In the genomic region with DNA sequence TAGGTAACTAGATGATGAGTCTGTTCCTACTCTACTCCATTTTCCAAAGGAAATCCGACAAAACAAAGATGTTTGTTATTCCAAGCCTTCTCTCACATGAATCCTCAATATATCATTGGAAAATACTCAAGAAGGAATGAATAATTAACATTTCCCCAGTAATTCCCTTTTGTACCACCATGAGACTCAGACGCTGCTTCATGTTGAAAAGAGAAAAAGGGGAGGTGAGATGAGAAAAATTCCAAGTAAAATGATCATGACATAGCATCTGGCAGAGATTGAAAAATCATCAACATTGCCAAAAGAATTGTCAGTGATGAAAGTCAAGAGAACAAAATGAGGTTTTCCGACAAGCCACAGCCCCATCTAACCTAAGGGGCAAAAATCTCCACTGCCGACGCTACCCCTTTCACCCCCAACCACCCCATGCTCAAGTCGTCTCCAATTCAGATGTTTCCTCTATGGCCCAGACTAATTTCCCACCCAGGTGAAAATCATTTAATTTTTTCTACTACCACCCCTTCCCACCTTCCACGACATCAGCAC, we compare ENCODE assay signal across 1 cellular context.
TF ChIP-seq lines count a peak whose summit lies in the region.

No MANE protein-coding gene starts in this region.

TF ChIP-seq in HEK293, 187 proteins besides CTCF, POLR2A, EP300 and RAD21 (continued from another document):
- TF ChIP-seq, protein P1, sequence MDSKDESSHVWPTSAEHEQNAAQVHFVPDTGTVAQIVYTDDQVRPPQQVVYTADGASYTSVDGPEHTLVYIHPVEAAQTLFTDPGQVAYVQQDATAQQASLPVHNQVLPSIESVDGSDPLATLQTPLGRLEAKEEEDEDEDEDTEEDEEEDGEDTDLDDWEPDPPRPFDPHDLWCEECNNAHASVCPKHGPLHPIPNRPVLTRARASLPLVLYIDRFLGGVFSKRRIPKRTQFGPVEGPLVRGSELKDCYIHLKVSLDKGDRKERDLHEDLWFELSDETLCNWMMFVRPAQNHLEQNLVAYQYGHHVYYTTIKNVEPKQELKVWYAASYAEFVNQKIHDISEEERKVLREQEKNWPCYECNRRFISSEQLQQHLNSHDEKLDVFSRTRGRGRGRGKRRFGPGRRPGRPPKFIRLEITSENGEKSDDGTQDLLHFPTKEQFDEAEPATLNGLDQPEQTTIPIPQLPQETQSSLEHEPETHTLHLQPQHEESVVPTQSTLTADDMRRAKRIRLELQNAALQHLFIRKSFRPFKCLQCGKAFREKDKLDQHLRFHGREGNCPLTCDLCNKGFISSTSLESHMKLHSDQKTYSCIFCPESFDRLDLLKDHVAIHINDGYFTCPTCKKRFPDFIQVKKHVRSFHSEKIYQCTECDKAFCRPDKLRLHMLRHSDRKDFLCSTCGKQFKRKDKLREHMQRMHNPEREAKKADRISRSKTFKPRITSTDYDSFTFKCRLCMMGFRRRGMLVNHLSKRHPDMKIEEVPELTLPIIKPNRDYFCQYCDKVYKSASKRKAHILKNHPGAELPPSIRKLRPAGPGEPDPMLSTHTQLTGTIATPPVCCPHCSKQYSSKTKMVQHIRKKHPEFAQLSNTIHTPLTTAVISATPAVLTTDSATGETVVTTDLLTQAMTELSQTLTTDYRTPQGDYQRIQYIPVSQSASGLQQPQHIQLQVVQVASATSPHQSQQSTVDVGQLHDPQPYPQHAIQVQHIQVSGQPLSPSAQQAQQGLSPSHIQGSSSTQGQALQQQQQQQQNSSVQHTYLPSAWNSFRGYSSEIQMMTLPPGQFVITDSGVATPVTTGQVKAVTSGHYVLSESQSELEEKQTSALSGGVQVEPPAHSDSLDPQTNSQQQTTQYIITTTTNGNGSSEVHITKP (tag by site-specific recombination; IDR thresholded peaks at IDR 0.05): peak; percentile 48
- TF ChIP-seq ZNF561 (tag by site-specific recombination; IDR thresholded peaks at IDR 0.05; ENCODE audit: borderline replicate concordance) (no peak), HOXC10 (CRISPR knock-in tag; IDR thresholded peaks at IDR 0.05) (no peak), GLIS2 (tag by site-specific recombination; IDR thresholded peaks at IDR 0.05) (no peak), MEIS1 (CRISPR knock-in tag; IDR thresholded peaks at IDR 0.05; ENCODE audit: borderline replicate concordance) (no peak)
- TF ChIP-seq, protein P2, sequence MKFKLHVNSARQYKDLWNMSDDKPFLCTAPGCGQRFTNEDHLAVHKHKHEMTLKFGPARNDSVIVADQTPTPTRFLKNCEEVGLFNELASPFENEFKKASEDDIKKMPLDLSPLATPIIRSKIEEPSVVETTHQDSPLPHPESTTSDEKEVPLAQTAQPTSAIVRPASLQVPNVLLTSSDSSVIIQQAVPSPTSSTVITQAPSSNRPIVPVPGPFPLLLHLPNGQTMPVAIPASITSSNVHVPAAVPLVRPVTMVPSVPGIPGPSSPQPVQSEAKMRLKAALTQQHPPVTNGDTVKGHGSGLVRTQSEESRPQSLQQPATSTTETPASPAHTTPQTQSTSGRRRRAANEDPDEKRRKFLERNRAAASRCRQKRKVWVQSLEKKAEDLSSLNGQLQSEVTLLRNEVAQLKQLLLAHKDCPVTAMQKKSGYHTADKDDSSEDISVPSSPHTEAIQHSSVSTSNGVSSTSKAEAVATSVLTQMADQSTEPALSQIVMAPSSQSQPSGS (tag by site-specific recombination; IDR thresholded peaks at IDR 0.05; ENCODE audit: low read depth): no peak
